In the genomic region with DNA sequence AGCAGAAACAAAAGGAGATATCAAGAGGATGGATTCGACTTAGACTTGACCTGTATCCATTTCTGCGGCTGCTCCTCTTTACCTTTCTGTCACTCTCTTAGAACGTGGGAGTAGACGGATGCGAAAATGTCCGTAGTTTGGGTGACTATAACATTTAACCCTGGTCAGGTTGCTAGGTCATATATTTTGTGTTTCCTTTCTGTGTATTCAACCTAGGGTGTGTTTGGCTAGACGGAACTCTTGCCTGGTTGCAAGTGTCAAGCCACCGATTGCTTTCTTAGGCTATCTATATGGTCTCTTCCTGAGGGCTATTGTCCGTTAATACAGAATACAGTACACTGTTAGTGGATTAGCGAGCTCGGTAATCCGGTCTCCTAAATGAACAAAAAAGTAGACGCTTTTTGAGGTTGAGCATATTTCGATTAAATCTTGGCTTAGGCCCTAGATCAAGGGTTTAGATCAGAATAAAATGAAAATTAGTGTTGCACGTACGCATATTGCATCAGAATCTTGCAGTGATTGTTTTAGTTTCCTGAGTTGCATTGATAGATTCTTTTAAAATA, we compare ENCODE assay signal across 8 cellular contexts. TPM values are rescaled to one million over a fixed set of nuclear protein-coding genes. Genes with fewer than 3 reads are reported as not detected.
DNase-seq lines count a peak whose midpoint lies in the region; ATAC-seq and TF ChIP-seq lines count a peak whose summit lies in the region.

No MANE protein-coding gene starts in this region.

- DNase-seq in AG04449 (ENCODE audit: low read depth, low spot score), result no peak
- no peak for DNase-seq in HCT116 (ENCODE audit: low read depth, low spot score)
- peak; percentile 17 for DNase-seq in activated CD4-positive, alpha-beta memory T cell treated with anti-CD3 and anti-CD28 coated beads, Interleukin-2, amount 10 ng/mL, durations not matched to agents 7 days and 5 days
- DNase-seq in iPS DF 6.9 (ENCODE audit: low read depth, low spot score), result no peak
- DNase-seq in stimulated activated effector memory CD8-positive, alpha-beta T cell treated with anti-CD3 and anti-CD28 coated beads, Interleukin-12 subunit alpha, Interleukin-12 subunit beta, amount 100 ng/mL, for 72 hours (ENCODE audit: low spot score in 2 of 2), result no peak
- DNase-seq in D341Med (ENCODE audit: low spot score), result no peak
- no peak for DNase-seq in SHP77 treated with DMSO at 0.1 percent for 48 hours (lab: John Stamatoyannopoulos, UW)
- no peak for DNase-seq in NCI-H2029 treated with DMSO at 0.1 percent for 48 hours (lab: John Stamatoyannopoulos, UW)

- TF ChIP-seq CTCF in AG04449 (IDR thresholded peaks at IDR 0.05; ENCODE audit: insufficient read depth, low read length, missing control alignments) (no peak), HCT116 (IDR thresholded peaks at IDR 0.05 in 2 of 3, conservative IDR thresholded peaks at IDR 0.05 in 1 of 3; ENCODE audit: borderline replicate concordance in 1 of 3, insufficient read depth in 1 of 3, low read depth in 2 of 3, low read length in 2 of 3) (no peak)

- H3K4me1 ChIP-seq in HCT116 (ENCODE audit: control insufficient read depth in 1 of 2, insufficient read depth in 2 of 2, low read length in 2 of 2) (peaks cover 14 to 28% of the 10 kb centered on the region in 2 experiments; a peak in 3 of 4 replicates), iPS DF 6.9 (ENCODE audit: control insufficient read depth, insufficient read depth, low read length) (no peaks in the 10 kb centered on the region)

- no peak for ATAC-seq in HCT116
- no peak for ATAC-seq in stimulated activated effector memory CD8-positive, alpha-beta T cell treated with anti-CD3 and anti-CD28 coated beads, Interleukin-12 subunit alpha, Interleukin-12 subunit beta, amount 100 ng/mL, for 72 hours

- no peak overlapping the region for H2AFZ ChIP-seq in HCT116 (ENCODE audit: low read depth, low read length, poor library complexity, severe bottlenecking)

- no CpG with 5 or more reads among the region's 16 CpGs for WGBS in iPS DF 6.9 (ENCODE audit: insufficient coverage, insufficient read length)

- peak overlapping the region; percentile 94 for H3K27ac ChIP-seq in HCT116 (ENCODE audit: low read depth, low read length)
- no peak overlapping the region for H3K27ac ChIP-seq in iPS DF 6.9 (ENCODE audit: low read length)

- no TSS peak for BruUV-seq in HCT116 (replicated peaks; lab: Mats Ljungman, UMichigan)

- peaks cover 10% of the 10 kb centered on the region; the same call in 1 of the 2 replicates for H4K20me1 ChIP-seq in HCT116 (ENCODE audit: insufficient read depth)

- peaks cover 47% of the 10 kb centered on the region for H3K4me1 Mint-ChIP-seq in activated CD4-positive, alpha-beta memory T cell treated with anti-CD3 and anti-CD28 coated beads, Interleukin-2, amount 10 ng/mL, durations not matched to agents 7 days and 5 days
- H3K4me1 Mint-ChIP-seq in stimulated activated effector memory CD8-positive, alpha-beta T cell treated with anti-CD3 and anti-CD28 coated beads, Interleukin-12 subunit alpha, Interleukin-12 subunit beta, amount 100 ng/mL, for 72 hours, result peaks cover 42% of the 10 kb centered on the region

- H3K9me3 ChIP-seq in HCT116 (ENCODE audit: control insufficient read depth in 1 of 2, insufficient read depth in 1 of 2, low read depth in 1 of 2, low read length in 2 of 2) (no peaks in the 10 kb centered on the region), iPS DF 6.9 (ENCODE audit: control insufficient read depth, insufficient read depth, low read length) (no peaks in the 10 kb centered on the region)

- H3K27me3 Mint-ChIP-seq in activated CD4-positive, alpha-beta memory T cell treated with anti-CD3 and anti-CD28 coated beads, Interleukin-2, amount 10 ng/mL, durations not matched to agents 7 days and 5 days, result no peaks in the 10 kb centered on the region

- H3K27ac Mint-ChIP-seq in activated CD4-positive, alpha-beta memory T cell treated with anti-CD3 and anti-CD28 coated beads, Interleukin-2, amount 10 ng/mL, durations not matched to agents 7 days and 5 days, result peak overlapping the region; percentile 80
- H3K27ac Mint-ChIP-seq in stimulated activated effector memory CD8-positive, alpha-beta T cell treated with anti-CD3 and anti-CD28 coated beads, Interleukin-12 subunit alpha, Interleukin-12 subunit beta, amount 100 ng/mL, for 72 hours, result peak overlapping the region; percentile 91

- no peak for TF ChIP-seq POLR2A in HCT116 (IDR thresholded peaks at IDR 0.05; ENCODE audit: borderline replicate concordance, extremely low read depth, insufficient read depth, insufficient read length)

- peak overlapping the region; percentile 92 for H3K4me3 Mint-ChIP-seq in activated CD4-positive, alpha-beta memory T cell treated with anti-CD3 and anti-CD28 coated beads, Interleukin-2, amount 10 ng/mL, durations not matched to agents 7 days and 5 days
- H3K4me3 Mint-ChIP-seq in stimulated activated effector memory CD8-positive, alpha-beta T cell treated with anti-CD3 and anti-CD28 coated beads, Interleukin-12 subunit alpha, Interleukin-12 subunit beta, amount 100 ng/mL, for 72 hours, result peak overlapping the region; percentile 97

- no peaks in the 10 kb centered on the region for H3K9me2 ChIP-seq in HCT116 (ENCODE audit: insufficient read depth)

- H3K36me3 ChIP-seq in HCT116 (ENCODE audit: control insufficient read depth in 1 of 2, insufficient read depth in 2 of 2, low read length in 2 of 2), result 0 out of 4 replicates have a peak, but pooled peaks cover 0 to 6% of the 10 kb centered on the region in 2 experiments
- no peaks in the 10 kb centered on the region for H3K36me3 ChIP-seq in iPS DF 6.9 (ENCODE audit: control insufficient read depth, insufficient read depth, low read length)

- no peaks in the 10 kb centered on the region for H3K9me3 Mint-ChIP-seq in activated CD4-positive, alpha-beta memory T cell treated with anti-CD3 and anti-CD28 coated beads, Interleukin-2, amount 10 ng/mL, durations not matched to agents 7 days and 5 days
- no peaks in the 10 kb centered on the region for H3K9me3 Mint-ChIP-seq in stimulated activated effector memory CD8-positive, alpha-beta T cell treated with anti-CD3 and anti-CD28 coated beads, Interleukin-12 subunit alpha, Interleukin-12 subunit beta, amount 100 ng/mL, for 72 hours

- peaks cover 37% of the 10 kb centered on the region for H3K36me3 Mint-ChIP-seq in activated CD4-positive, alpha-beta memory T cell treated with anti-CD3 and anti-CD28 coated beads, Interleukin-2, amount 10 ng/mL, durations not matched to agents 7 days and 5 days (ENCODE audit: low read depth)
- H3K36me3 Mint-ChIP-seq in stimulated activated effector memory CD8-positive, alpha-beta T cell treated with anti-CD3 and anti-CD28 coated beads, Interleukin-12 subunit alpha, Interleukin-12 subunit beta, amount 100 ng/mL, for 72 hours, result peaks cover 58% of the 10 kb centered on the region

- peaks cover 61% of the 10 kb centered on the region for H3K79me2 ChIP-seq in HCT116 (ENCODE audit: insufficient read depth, low read length)

- no peak for TF ChIP-seq RAD21 in HCT116 (IDR thresholded peaks at IDR 0.05; ENCODE audit: low read depth)

- peak overlapping the region; percentile 88 for H3K9ac ChIP-seq in HCT116 (ENCODE audit: low read length)

- RAD21 ChIA-PET in HCT116 (lab: Charles Lee; ENCODE audit: low non-redundant PET in 1 of 2, low total read pairs in 2 of 2, uncharacterized antibody in 2 of 2, unreplicated experiment in 2 of 2), result no interaction called here

- POLR2A ChIA-PET in AG04449 (lab: Yijun Ruan, JAX) (no interaction called here), HCT116 (lab: Charles Lee) (no interaction called here)
- POLR2A ChIA-PET in activated CD4-positive, alpha-beta memory T cell treated with anti-CD3 and anti-CD28 coated beads, Interleukin-2, amount 10 ng/mL, durations not matched to agents 7 days and 5 days (lab: Charles Lee), result interaction anchor here (1.0 to 6.5 kb wide), 7 partner anchors 18 to 527 kb away, joined by 3 to 136 read pairs (median 26); partner anchors contain the start of gene ATAD1

- intact Hi-C loops in HCT116 (cut with micrococcal nuclease), result loop anchor here (5.0 kb wide), 1 partner anchor 207 kb away; the partner anchor contains the start of gene PAPSS2

- H3K4me2 ChIP-seq in HCT116 (ENCODE audit: low read length), result peak overlapping the region; percentile 97

- H3K4me3 ChIP-seq in AG04449 (ENCODE audit: low read depth, low read length), result peak overlapping the region; percentile 91
- peak overlapping the region; percentile 84 to 93 for H3K4me3 ChIP-seq in HCT116 (replicated peaks in 1 of 2; ENCODE audit: low read depth in 1 of 2, low read length in 2 of 2)
- H3K4me3 ChIP-seq in iPS DF 6.9 (ENCODE audit: low read length), result peak overlapping the region; percentile 86

- no peaks in the 10 kb centered on the region for H3K27me3 ChIP-seq in HCT116 (ENCODE audit: insufficient read depth, low read length)
- H3K27me3 ChIP-seq in iPS DF 6.9 (ENCODE audit: control insufficient read depth, insufficient read depth, low read length), result no peaks in the 10 kb centered on the region

- CTCF ChIA-PET in AG04449 (lab: Yijun Ruan, JAX) (interaction anchor here (22.0 kb wide), 1 partner anchor 524 kb away, joined by 304 read pairs; no protein-coding TSS in a partner anchor), HCT116 (lab: Charles Lee) (no interaction called here)
- CTCF ChIA-PET in activated CD4-positive, alpha-beta memory T cell treated with anti-CD3 and anti-CD28 coated beads, Interleukin-2, amount 10 ng/mL, durations not matched to agents 7 days and 5 days (lab: Charles Lee), result interaction anchor here (1.1 to 2.5 kb wide), 2 partner anchors 522 to 524 kb away, joined by 3 to 19 read pairs; no protein-coding TSS in a partner anchor

TF ChIP-seq in HCT116, 20 proteins besides CTCF, POLR2A, EP300 and RAD21 (continues in another document):
- TF ChIP-seq EZH2 (IDR thresholded peaks at IDR 0.05), result no peak
- TF ChIP-seq ELF1 (IDR thresholded peaks at IDR 0.05; ENCODE audit: borderline replicate concordance, low read depth), result no peak
- TF ChIP-seq CBX3 (IDR thresholded peaks at IDR 0.05; ENCODE audit: low read depth), result no peak
- TF ChIP-seq EZH2phosphoT487 (IDR thresholded peaks at IDR 0.05; ENCODE audit: borderline replicate concordance), result no peak

RNA-seq across cellular contexts. Expression of gene PTEN, which starts 1.2 kb away (rescaled TPM):
- total RNA-seq in HCT116 (2021; ENCODE audit: unreplicated experiment), result 58.7 TPM
- 25.2 and 30.5 TPM in 2 replicates for polyA plus RNA-seq in HCT116 (2012)
- total RNA-seq in activated CD4-positive, alpha-beta memory T cell treated with anti-CD3 and anti-CD28 coated beads, Interleukin-2, amount 10 ng/mL, durations not matched to agents 7 days and 5 days, result 10 to 100 TPM; 88.5 to 89.2 TPM

RNA-seq across cellular contexts. Expression of gene KLLN, which starts 1.2 kb away (rescaled TPM):
- total RNA-seq in HCT116 (2021; ENCODE audit: unreplicated experiment), result 1.4 TPM
- 0.37 and 0.51 TPM in 2 replicates for polyA plus RNA-seq in HCT116 (2012)
- under 1 TPM; 0.81 to 0.95 TPM for total RNA-seq in activated CD4-positive, alpha-beta memory T cell treated with anti-CD3 and anti-CD28 coated beads, Interleukin-2, amount 10 ng/mL, durations not matched to agents 7 days and 5 days

RNA-seq across cellular contexts. Expression of gene ATAD1, which starts 46.6 kb away (rescaled TPM):
- 66.4 TPM for total RNA-seq in HCT116 (2021; ENCODE audit: unreplicated experiment)
- polyA plus RNA-seq in HCT116 (2012), result 17.5 and 22.0 TPM in 2 replicates
- 10 to 100 TPM; 38.5 to 42.2 TPM for total RNA-seq in activated CD4-positive, alpha-beta memory T cell treated with anti-CD3 and anti-CD28 coated beads, Interleukin-2, amount 10 ng/mL, durations not matched to agents 7 days and 5 days
